In the genomic region with DNA sequence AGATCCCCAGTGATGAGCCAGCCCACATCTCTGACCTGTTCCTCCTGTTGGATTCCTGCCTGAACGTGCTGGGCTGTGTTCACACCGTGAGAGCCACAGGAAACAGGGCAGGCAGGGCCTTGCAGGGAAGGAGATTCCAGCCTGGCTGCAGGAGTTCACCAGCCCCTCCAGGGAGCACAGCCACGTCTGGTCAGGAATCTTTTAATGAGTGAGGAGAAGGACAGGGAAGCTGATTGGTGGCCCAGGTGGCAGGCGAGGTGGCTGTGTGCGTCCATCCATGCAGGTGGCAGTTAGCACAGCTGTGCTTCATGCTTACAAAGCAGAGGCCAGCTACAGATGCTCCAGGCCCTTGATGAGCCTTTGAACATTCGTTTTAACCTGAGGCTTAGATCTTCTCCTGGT, we compare ENCODE assay signal across 12 cellular contexts. TPM values are rescaled to one million over a fixed set of nuclear protein-coding genes. Genes with fewer than 3 reads are reported as not detected.
DNase-seq lines count a peak whose midpoint lies in the region; ATAC-seq and TF ChIP-seq lines count a peak whose summit lies in the region.
"Had no signal": no experiment of that assay in that cellular context is flagged by ENCODE, and none has a peak within 500 bp of the region (broad histone marks: within the 10 kb centered on the region; RNA-seq: fewer than 3 reads in every experiment).

No MANE protein-coding gene starts in this region.

- TF ChIP-seq CTCF in OCI-LY7 (conservative IDR thresholded peaks at IDR 0.05; ENCODE audit: low read length) (no peak), gastrocnemius medialis (IDR thresholded peaks at IDR 0.05 in 4 of 5, conservative IDR thresholded peaks at IDR 0.05 in 1 of 5) (no peak)

- peak overlapping the region; percentile 77 for H3K4me2 ChIP-seq in OCI-LY7 (ENCODE audit: low read length)
- H3K4me2 ChIP-seq: hepatocyte had no signal

- H3K36me3 ChIP-seq in OCI-LY7 (ENCODE audit: insufficient read depth, low read length) = peaks cover 87% of the 10 kb centered on the region
- H3K36me3 ChIP-seq in gastrocnemius medialis = no peaks in the 10 kb centered on the region

- ATAC-seq in GM18498 (IDR thresholded peaks at IDR 0.05; ENCODE audit: unreplicated experiment) (peak; percentile 35), HG02885 (IDR thresholded peaks at IDR 0.05; ENCODE audit: poor library complexity, unreplicated experiment) (peak; percentile 30), gastrocnemius medialis (no peak)
- ATAC-seq: activated CD4-positive, CD25-positive, alpha-beta regulatory T cell treated with anti-CD3 and anti-CD28 coated beads, Interleukin-2, amount 50 U/mL, for 24 hours had no signal

- CTCF ChIA-PET in OCI-LY7 (lab: Charles Lee; ENCODE audit: unreplicated experiment) = interaction anchor here (2.1 kb wide), 1 partner anchor 78 kb away, joined by 4 read pairs; no protein-coding TSS in a partner anchor

- H3K9me2 ChIP-seq in OCI-LY7 (ENCODE audit: insufficient read depth, low read length) = no peaks in the 10 kb centered on the region

- H4K20me1 ChIP-seq in OCI-LY7 (ENCODE audit: insufficient read depth, low read length) = no peaks in the 10 kb centered on the region

- H3K9me3 ChIP-seq in OCI-LY7 (ENCODE audit: low read length) = peaks cover 3% of the 10 kb centered on the region; the same call in 1 of the 2 replicates
- no peaks in the 10 kb centered on the region for H3K9me3 ChIP-seq in gastrocnemius medialis

- intact Hi-C loops in OCI-LY7 (cut with micrococcal nuclease; ENCODE audit: unreplicated experiment) = loop anchor here (5.0 kb wide), 2 partner anchors 723 to 1677 kb away; partner anchors contain the start of genes LRRC28 and TM2D3
- intact Hi-C loops in gastrocnemius medialis (cut with DNase I; ENCODE audit: low total_unique reads) = no loop called here

- BruUV-seq in OCI-LY7 (replicated peaks; lab: Mats Ljungman, UMichigan) = no TSS peak

- in situ Hi-C loops in gastrocnemius medialis (cut with MboI; ENCODE audit: low sequenced_read_pairs in 4 of 4) = loop anchor here in 1 of 4 donors (10.0 kb wide), 1 partner anchor 75 kb away; no protein-coding TSS in a partner anchor

- no peak overlapping the region for H2AFZ ChIP-seq in OCI-LY7 (ENCODE audit: low read length)
- H2AFZ ChIP-seq: hepatocyte had no signal

- DNase-seq in OCI-LY7 (ENCODE audit: low spot score) (peak; percentile 92), kidney tubule cell (ENCODE audit: low spot score) (peak; percentile 73), caudate nucleus (lab: John Stamatoyannopoulos, UW) (no peak), NCI-H2081 treated with DMSO at 0.1 percent for 48 hours (lab: John Stamatoyannopoulos, UW) (no peak), HT-29 (ENCODE audit: low spot score) (no peak), gastrocnemius medialis (no peak)
- DNase-seq: activated naive CD4-positive, alpha-beta T cell treated with anti-CD3 and anti-CD28 coated beads for 36 hours; dermis blood vessel endothelial cell had no signal

- no peaks in the 10 kb centered on the region for H3K27me3 ChIP-seq in gastrocnemius medialis
- H3K27me3 ChIP-seq: hepatocyte had no signal

- TF ChIP-seq POLR2A in gastrocnemius medialis (IDR thresholded peaks at IDR 0.05) = no peak

- H3K27ac ChIP-seq in OCI-LY7 (ENCODE audit: low read depth, low read length, poor library complexity, severe bottlenecking) (peak overlapping the region; percentile 99), caudate nucleus (ENCODE audit: low read depth, low read length) (no peak overlapping the region), gastrocnemius medialis (no peak overlapping the region)
- H3K27ac ChIP-seq: hepatocyte had no signal

- H3K4me3 ChIP-seq in OCI-LY7 (ENCODE audit: low read depth, low read length, poor library complexity, severe bottlenecking) (peak overlapping the region; percentile 53), gastrocnemius medialis (no peak overlapping the region)
- H3K4me3 ChIP-seq: hepatocyte had no signal

- peaks cover 86% of the 10 kb centered on the region for H3K79me2 ChIP-seq in OCI-LY7 (ENCODE audit: insufficient read depth, low read depth, low read length)
- H3K79me2 ChIP-seq: hepatocyte had no signal

- H3K4me1 ChIP-seq in OCI-LY7 (ENCODE audit: insufficient read depth, low read length, poor library complexity, severe bottlenecking) = peaks cover 99% of the 10 kb centered on the region
- no peaks in the 10 kb centered on the region for H3K4me1 ChIP-seq in gastrocnemius medialis

- POLR2A ChIA-PET in OCI-LY7 (lab: Charles Lee) = interaction anchor here (0.8 to 6.2 kb wide), 8 partner anchors 8 to 103 kb away, joined by 3 to 134 read pairs (median 4); partner anchors contain the start of gene LRRK1

RNA-seq across cellular contexts. Expression of gene LRRK1, which starts 10.5 kb away (rescaled TPM):
- 74.2 and 92.3 TPM in 2 replicates for total RNA-seq in OCI-LY7 (2014; rRNA removed; shearing (Covaris generic))
- total RNA-seq in OCI-LY7 (2022) = 219 and 233 TPM in 2 replicates
- total RNA-seq in HT-29 (2014; rRNA removed; shearing (Covaris generic)) = 20.9 and 25.0 TPM in 2 replicates
- 1 to 10 TPM in 3 of 4 donors, under 1 TPM in 1; 0.87 to 5.6 (median 1.7) TPM for total RNA-seq in gastrocnemius medialis

RNA-seq across cellular contexts. Expression of gene ALDH1A3, which starts 50.0 kb away (rescaled TPM):
- total RNA-seq in OCI-LY7 (2014; rRNA removed; shearing (Covaris generic)) = not detected in 2 replicates
- total RNA-seq in OCI-LY7 (2022) = not detected in 2 replicates
- 12.3 and 21.0 TPM in 2 replicates for total RNA-seq in HT-29 (2014; rRNA removed; shearing (Covaris generic))
- 10 to 100 TPM in 2 of 4 donors, 1 to 10 TPM in 2; 5.8 to 33.9 (median 15.1) TPM for total RNA-seq in gastrocnemius medialis
- total RNA-seq: activated naive CD4-positive, alpha-beta T cell treated with anti-CD3 and anti-CD28 coated beads for 36 hours had no signal

Comparison
In these comparisons a context has a peak if more than half of its experiments do, and no peak if none do; other contexts are left out.
1. ATAC-seq: peak in GM18498 (single experiment) and HG02885 (single experiment); none in gastrocnemius medialis (0 of 2).
2. DNase-seq: peak in OCI-LY7 (single experiment) and kidney tubule cell (single experiment); none in caudate nucleus (0 of 61), NCI-H2081 treated with DMSO at 0.1 percent for 48 hours (single experiment), HT-29 (single experiment) and gastrocnemius medialis (0 of 2).
3. RNA of gene ALDH1A3, which starts 50.0 kb away (total RNA-seq): 5.8 to 33.9 TPM in gastrocnemius medialis and 12.3 to 21.0 TPM in HT-29; not detected in OCI-LY7; every median in the first group is over 4 times any median in the second.